Comparison of ENCODE assay signal across 10 cellular contexts in the genomic region with DNA sequence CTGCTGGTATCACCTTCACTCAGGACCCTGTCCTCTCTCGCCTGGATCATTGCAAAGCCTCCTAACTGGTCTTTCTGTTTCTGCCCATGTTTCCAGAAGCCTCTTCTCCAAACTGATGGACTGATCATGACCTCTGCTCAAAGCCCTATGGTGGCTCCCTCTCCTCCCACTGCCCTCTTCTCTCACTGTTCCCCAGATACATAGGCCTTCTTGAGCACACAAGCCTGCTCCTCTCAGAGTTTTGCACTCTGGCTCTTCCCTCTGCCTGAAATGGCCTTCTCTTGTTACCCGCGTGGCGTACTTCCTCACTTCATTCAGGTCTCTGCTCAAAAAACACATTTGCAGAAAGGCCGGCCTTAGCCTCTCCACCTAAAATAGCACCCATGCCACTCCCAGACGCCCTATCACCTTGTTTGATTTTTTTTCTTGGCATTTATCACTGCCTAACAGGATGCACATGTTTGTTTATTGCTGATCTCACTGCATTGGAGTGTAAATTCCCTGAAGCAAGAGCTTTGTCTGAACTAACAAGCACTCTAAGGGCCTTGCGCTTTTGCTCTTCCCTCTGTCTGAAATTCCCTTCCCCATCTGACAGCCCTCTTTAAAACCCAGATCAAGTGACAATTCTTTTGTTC. TPM values are rescaled to one million over a fixed set of nuclear protein-coding genes. Genes with fewer than 3 reads are reported as not detected.
A peak's percentile ranks its signal among the peaks of the same experiment; 100 is the strongest.
DNase-seq lines count a peak whose midpoint lies in the region; ATAC-seq, FAIRE-seq and TF ChIP-seq lines count a peak whose summit lies in the region.
"Had no signal": no experiment of that assay in that cellular context is flagged by ENCODE, and none has a peak within 500 bp of the region (broad histone marks: within the 10 kb centered on the region; RNA-seq: fewer than 3 reads in every experiment).

No MANE protein-coding gene starts in this region.

- no peaks in the 10 kb centered on the region for H3K36me3 ChIP-seq in ACC112 (ENCODE audit: insufficient read depth, low read length)
- no peaks in the 10 kb centered on the region for H3K36me3 ChIP-seq in keratinocyte (ENCODE audit: control insufficient read depth in 2 of 2, extremely low read depth in 1 of 2, insufficient read depth in 2 of 2, low read length in 2 of 2)
- no peaks in the 10 kb centered on the region for H3K36me3 ChIP-seq in body of pancreas (replicated peaks in 1 of 2; ENCODE audit: insufficient read depth in 1 of 2, low read depth in 2 of 2)
- no peaks in the 10 kb centered on the region for H3K36me3 ChIP-seq in uterus

- H3K27me3 ChIP-seq in ACC112 (ENCODE audit: insufficient read depth, low read length), result no peaks in the 10 kb centered on the region
- H3K27me3 ChIP-seq in keratinocyte (ENCODE audit: control insufficient read depth, extremely low read depth, insufficient read depth, low read length), result no peaks in the 10 kb centered on the region
- H3K27me3 ChIP-seq in body of pancreas, result no peaks in the 10 kb centered on the region
- H3K27me3 ChIP-seq in uterus, result no peaks in the 10 kb centered on the region

- peaks cover 3% of the 10 kb centered on the region for H3K9me1 ChIP-seq in keratinocyte (ENCODE audit: control insufficient read depth, extremely low read depth, insufficient read depth, low read length)

- peaks cover 22% of the 10 kb centered on the region for H3K4me1 ChIP-seq in ACC112 (ENCODE audit: control insufficient read depth, insufficient read depth, low read length, unreplicated experiment)
- H3K4me1 ChIP-seq in keratinocyte (ENCODE audit: control insufficient read depth, extremely low read depth, insufficient read depth, low read length), result peaks cover 36% of the 10 kb centered on the region
- H3K4me1 ChIP-seq in body of pancreas, result peaks cover 28% of the 10 kb centered on the region
- H3K4me1 ChIP-seq in uterus, result no peaks in the 10 kb centered on the region

- H3K4me2 ChIP-seq in keratinocyte (ENCODE audit: control insufficient read depth, extremely low read depth, insufficient read depth, low read depth, low read length), result peak overlapping the region; percentile 77

- FAIRE-seq in keratinocyte (lab: Jason Lieb, UNC) (peak; percentile 73), H54 (lab: Jason Lieb, UNC) (no peak)

- H3K27ac ChIP-seq in ACC112 (ENCODE audit: low read depth, low read length) (peak overlapping the region; percentile 25), keratinocyte (ENCODE audit: control insufficient read depth, insufficient read depth, low read length) (peak overlapping the region; percentile 71), body of pancreas (no peak overlapping the region), uterus (no peak overlapping the region), caudate nucleus (ENCODE audit: low read depth, low read length) (no peak overlapping the region)

- no peak for TF ChIP-seq CTCF in keratinocyte (optimal IDR thresholded peaks at IDR 0.05 in 1 of 3, IDR thresholded peaks at IDR 0.05 in 1 of 3, conservative IDR thresholded peaks at IDR 0.05 in 1 of 3; ENCODE audit: extremely low read depth in 1 of 3, insufficient read depth in 2 of 3, low read length in 3 of 3)
- TF ChIP-seq CTCF in body of pancreas (IDR thresholded peaks at IDR 0.05), result no peak
- no peak for TF ChIP-seq CTCF in uterus (IDR thresholded peaks at IDR 0.05)

- POLR2A ChIA-PET in activated CD8-positive, alpha-beta T cell treated with anti-CD3 and anti-CD28 coated beads, Interleukin-2, amount 10 ng/mL, durations not matched to agents 7 days and 5 days (lab: Charles Lee), result no interaction called here

- H3K27me3 Mint-ChIP-seq in activated CD8-positive, alpha-beta T cell treated with anti-CD3 and anti-CD28 coated beads, Interleukin-2, amount 10 ng/mL, durations not matched to agents 7 days and 5 days (ENCODE audit: low read depth), result no peaks in the 10 kb centered on the region

- peak overlapping the region; percentile 2 for H3K4me3 Mint-ChIP-seq in activated CD8-positive, alpha-beta T cell treated with anti-CD3 and anti-CD28 coated beads, Interleukin-2, amount 10 ng/mL, durations not matched to agents 7 days and 5 days

- H3K9me3 ChIP-seq in keratinocyte (ENCODE audit: control insufficient read depth, low read depth, low read length) (no peaks in the 10 kb centered on the region), body of pancreas (no peaks in the 10 kb centered on the region), uterus (no peaks in the 10 kb centered on the region)

- H4K20me1 ChIP-seq in keratinocyte (ENCODE audit: control insufficient read depth, extremely low read depth, insufficient read depth, low read length), result no peaks in the 10 kb centered on the region

- H3K9me3 Mint-ChIP-seq in activated CD8-positive, alpha-beta T cell treated with anti-CD3 and anti-CD28 coated beads, Interleukin-2, amount 10 ng/mL, durations not matched to agents 7 days and 5 days (ENCODE audit: insufficient read depth), result no peaks in the 10 kb centered on the region

- H3K9ac ChIP-seq in keratinocyte (ENCODE audit: control insufficient read depth, extremely low read depth, insufficient read depth, low read length), result peak overlapping the region; percentile 38

- peaks cover 34% of the 10 kb centered on the region for H3K79me2 ChIP-seq in ACC112 (ENCODE audit: control insufficient read depth, insufficient read depth, low read length, unreplicated experiment)
- peaks cover 33% of the 10 kb centered on the region for H3K79me2 ChIP-seq in keratinocyte (ENCODE audit: control insufficient read depth, insufficient read depth, low read length)

- peaks cover 13% of the 10 kb centered on the region for H3K36me3 Mint-ChIP-seq in activated CD8-positive, alpha-beta T cell treated with anti-CD3 and anti-CD28 coated beads, Interleukin-2, amount 10 ng/mL, durations not matched to agents 7 days and 5 days (ENCODE audit: low read depth)

- dilution Hi-C loops in keratinocyte (cut with MboI; ENCODE audit: extremely low pct_ligation_motif_present, low sequenced_read_pairs), result no loop called here

- H3K27ac Mint-ChIP-seq in activated CD8-positive, alpha-beta T cell treated with anti-CD3 and anti-CD28 coated beads, Interleukin-2, amount 10 ng/mL, durations not matched to agents 7 days and 5 days, result no peak overlapping the region

- 74 to 75% methylated on average over 7 of the region's 7 CpGs for WGBS in body of pancreas, 2 donors

- CTCF ChIA-PET in activated CD8-positive, alpha-beta T cell treated with anti-CD3 and anti-CD28 coated beads, Interleukin-2, amount 10 ng/mL, durations not matched to agents 7 days and 5 days (lab: Charles Lee), result no interaction called here

- ATAC-seq in activated CD8-positive, alpha-beta T cell treated with anti-CD3 and anti-CD28 coated beads, Interleukin-2, amount 10 ng/mL, durations not matched to agents 7 days and 5 days, result no peak
- no peak for ATAC-seq in body of pancreas

- no peak overlapping the region for H3K4me3 ChIP-seq in ACC112 (ENCODE audit: low read depth, low read length)
- H3K4me3 ChIP-seq in keratinocyte (ENCODE audit: control insufficient read depth in 2 of 3, extremely low read depth in 1 of 3, insufficient read depth in 2 of 3, low read depth in 1 of 3, low read length in 3 of 3), result peak overlapping the region in 1 of 3 experiments; percentile 35
- no peak overlapping the region for H3K4me3 ChIP-seq in body of pancreas
- no peak overlapping the region for H3K4me3 ChIP-seq in uterus

- DNase-seq in H4 (ENCODE audit: low spot score) (peak; percentile 83), keratinocyte (ENCODE audit: low read depth, low spot score) (peak; percentile 81), body of pancreas (no peak), H54 (ENCODE audit: insufficient read length, low spot score) (no peak), uterus (no peak), caudate nucleus (lab: John Stamatoyannopoulos, UW) (no peak)
- no peak for DNase-seq in activated CD8-positive, alpha-beta T cell treated with anti-CD3 and anti-CD28 coated beads, Interleukin-2, amount 10 ng/mL, durations not matched to agents 7 days and 5 days
- DNase-seq: activated naive CD4-positive, alpha-beta T cell; NCI-H1092 had no signal

- intact Hi-C loops in body of pancreas (cut with DNase I) (no loop called here), uterus (cut with DNase I; ENCODE audit: low total_unique reads) (no loop called here)

- H3K4me1 Mint-ChIP-seq in activated CD8-positive, alpha-beta T cell treated with anti-CD3 and anti-CD28 coated beads, Interleukin-2, amount 10 ng/mL, durations not matched to agents 7 days and 5 days (ENCODE audit: low read depth), result peaks cover 27% of the 10 kb centered on the region

- TF ChIP-seq POLR2A in body of pancreas (IDR thresholded peaks at IDR 0.05) (no peak), H54 (IDR thresholded peaks at IDR 0.05; ENCODE audit: low read depth, low read length) (no peak), uterus (IDR thresholded peaks at IDR 0.05) (no peak)

- H2AFZ ChIP-seq in ACC112 (ENCODE audit: low read length, unreplicated experiment), result peak overlapping the region; percentile 37
- peak overlapping the region; percentile 90 for H2AFZ ChIP-seq in keratinocyte (ENCODE audit: control insufficient read depth, low read length)

RNA-seq across cellular contexts. Expression of gene ETFA, which starts 1.4 kb away (rescaled TPM):
- total RNA-seq in H4 (2014; rRNA removed; shearing (Covaris generic)), result 169 and 208 TPM in 2 replicates
- total RNA-seq in activated CD8-positive, alpha-beta T cell treated with anti-CD3 and anti-CD28 coated beads, Interleukin-2, amount 10 ng/mL, durations not matched to agents 7 days and 5 days, result 100 to 1,000 TPM; 108 to 111 TPM
- 176 to 230 TPM (median 219 TPM) in 3 replicates for polyA plus RNA-seq in keratinocyte
- 111 TPM for polyA plus RNA-seq in keratinocyte (2011; ENCODE audit: low read depth)
- polyA plus RNA-seq in keratinocyte (2011; cell fraction: cytosol; rRNA removed), result 148 and 221 TPM in 2 replicates
- 117 and 151 TPM in 2 replicates for polyA plus RNA-seq in keratinocyte (2011; cell fraction: nucleus; rRNA removed)
- 137 and 198 TPM in 2 replicates for polyA plus RNA-seq in keratinocyte (2012; ENCODE audit: low replicate concordance)
- polyA minus RNA-seq in keratinocyte, result 40.9 to 151 TPM (median 114 TPM) in 3 replicates
- 85.4 TPM for polyA minus RNA-seq in keratinocyte (2011; cell fraction: cytosol; rRNA and poly(A)+ RNA removed)
- 32.6 and 66.9 TPM in 2 replicates for polyA minus RNA-seq in keratinocyte (2011; cell fraction: nucleus; rRNA and poly(A)+ RNA removed)
- total RNA-seq in body of pancreas (10 to 100 TPM; 38.6 to 62.8 TPM), uterus (100 to 1,000 TPM in 2 of 4 donors, 10 to 100 TPM in 2; 90.9 to 233 (median 99.9) TPM)

RNA-seq across cellular contexts. Expression of gene ISL2, which starts 23.9 kb away (rescaled TPM):
- 2.3 and 4.2 TPM in 2 replicates for total RNA-seq in H4 (2014; rRNA removed; shearing (Covaris generic))
- under 1 TPM; 0.32 to 0.37 TPM for total RNA-seq in activated CD8-positive, alpha-beta T cell treated with anti-CD3 and anti-CD28 coated beads, Interleukin-2, amount 10 ng/mL, durations not matched to agents 7 days and 5 days
- not detected in 3 replicates for polyA plus RNA-seq in keratinocyte
- polyA plus RNA-seq in keratinocyte (2011; ENCODE audit: low read depth), result not detected
- not detected in 2 replicates for polyA plus RNA-seq in keratinocyte (2011; cell fraction: cytosol; rRNA removed)
- not detected in 2 replicates for polyA plus RNA-seq in keratinocyte (2011; cell fraction: nucleus; rRNA removed)
- not detected in 2 replicates for polyA plus RNA-seq in keratinocyte (2012; ENCODE audit: low replicate concordance)
- not detected in 3 replicates for polyA minus RNA-seq in keratinocyte
- not detected for polyA minus RNA-seq in keratinocyte (2011; cell fraction: cytosol; rRNA and poly(A)+ RNA removed)
- not detected in 2 replicates for polyA minus RNA-seq in keratinocyte (2011; cell fraction: nucleus; rRNA and poly(A)+ RNA removed)
- not detected for total RNA-seq in body of pancreas
- under 1 TPM in 1 of 4 donors, not detected in 3; 0.48 TPM for total RNA-seq in uterus

Comparison
In these comparisons a context has a peak if more than half of its experiments do, and no peak if none do; other contexts are left out.
1. H3K27ac ChIP-seq: peak in ACC112 (single experiment) and keratinocyte (single experiment); none in body of pancreas (0 of 4), uterus (0 of 2) and caudate nucleus (single experiment).
2. DNase-seq: peak in H4 (single experiment) and keratinocyte (single experiment); none in activated CD8-positive, alpha-beta T cell treated with anti-CD3 and anti-CD28 coated beads, Interleukin-2, amount 10 ng/mL, durations not matched to agents 7 days and 5 days (single experiment), body of pancreas (0 of 4), H54 (single experiment), uterus (0 of 2) and caudate nucleus (0 of 61).